1 cellular context compared by ENCODE assay signal in genomic region chr6:22413681-22414305, GRCh38.
TF ChIP-seq lines count a peak whose summit lies in the region.

No MANE protein-coding gene starts in this region.

TF ChIP-seq in WTC11, 78 proteins besides CTCF, POLR2A, EP300 and RAD21 (continued from another document):
- TF ChIP-seq ATF3 (CRISPR knock-in tag; conservative IDR thresholded peaks at IDR 0.05) = no peak
